ENCODE assay signal across 9 cellular contexts in the genomic region with DNA sequence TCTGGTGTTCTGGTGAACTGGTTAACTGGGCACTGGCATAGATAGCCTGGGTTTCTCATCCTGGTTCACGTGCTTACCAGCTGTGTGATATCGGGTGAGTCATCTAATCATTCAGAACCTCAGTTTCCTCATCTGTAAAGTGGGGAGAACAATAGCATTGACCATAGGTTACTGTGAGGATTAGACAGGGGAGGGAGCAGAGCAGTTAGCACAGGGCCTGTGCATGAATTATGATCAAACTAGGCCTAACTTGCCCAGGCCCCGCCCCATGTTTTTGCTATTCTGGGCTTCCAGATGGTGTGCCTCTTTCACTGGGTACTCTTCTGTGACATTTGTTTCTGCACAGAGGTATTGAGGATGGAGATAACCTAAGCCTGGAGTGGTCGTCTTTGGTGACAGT. TPM values are rescaled to one million over a fixed set of nuclear protein-coding genes. Genes with fewer than 3 reads are reported as not detected.
A peak's percentile ranks its signal among the peaks of the same experiment; 100 is the strongest.
DNase-seq lines count a peak whose midpoint lies in the region; ATAC-seq and TF ChIP-seq lines count a peak whose summit lies in the region.
"Had no signal": no experiment of that assay in that cellular context is flagged by ENCODE, and none has a peak within 500 bp of the region (broad histone marks: within the 10 kb centered on the region; RNA-seq: fewer than 3 reads in every experiment).

No MANE protein-coding gene starts in this region.

- H3K27me3 ChIP-seq in osteoblast (ENCODE audit: insufficient read depth, low read length) (no peaks in the 10 kb centered on the region), neural progenitor cell (peaks cover 32% of the 10 kb centered on the region)

- TF ChIP-seq CTCF in coronary artery (IDR thresholded peaks at IDR 0.05), result no peak
- TF ChIP-seq CTCF in osteoblast (IDR thresholded peaks at IDR 0.05; ENCODE audit: extremely low read depth, low read depth, low read length), result no peak
- TF ChIP-seq CTCF in neural progenitor cell (IDR thresholded peaks at IDR 0.05), result no peak

- H3K36me3 Mint-ChIP-seq in neural progenitor cell, result peaks cover 2% of the 10 kb centered on the region
- no peaks in the 10 kb centered on the region for H3K36me3 Mint-ChIP-seq in natural killer cell treated with Interleukin-12 subunit alpha and Interleukin-12 subunit beta and Interleukin-15 and Interleukin-18, amount 100 ng/mL, for 72 hours

- no peak overlapping the region for H3K27ac Mint-ChIP-seq in neural progenitor cell
- H3K27ac Mint-ChIP-seq in natural killer cell treated with Interleukin-12 subunit alpha and Interleukin-12 subunit beta and Interleukin-15 and Interleukin-18, amount 100 ng/mL, for 72 hours, result no peak overlapping the region

- H3K9me3 ChIP-seq in osteoblast (ENCODE audit: low read depth, low read length), result no peaks in the 10 kb centered on the region
- no peaks in the 10 kb centered on the region for H3K9me3 ChIP-seq in neural progenitor cell (ENCODE audit: low read depth)

- peaks cover 3% of the 10 kb centered on the region for H3K79me2 ChIP-seq in osteoblast (ENCODE audit: insufficient read depth, low read length)
- H3K79me2 ChIP-seq in neural progenitor cell (ENCODE audit: low read depth), result no peaks in the 10 kb centered on the region

- H4K20me1 ChIP-seq in osteoblast (ENCODE audit: insufficient read depth, low read length) (no peaks in the 10 kb centered on the region), neural progenitor cell (ENCODE audit: low read depth) (no peaks in the 10 kb centered on the region)

- H3K36me3 ChIP-seq in osteoblast (ENCODE audit: insufficient read depth, low read length), result no peaks in the 10 kb centered on the region
- H3K36me3 ChIP-seq in neural progenitor cell, result no peaks in the 10 kb centered on the region

- peaks cover 55% of the 10 kb centered on the region for H3K4me1 Mint-ChIP-seq in neural progenitor cell
- peaks cover 12 to 16% of the 10 kb centered on the region in 2 donors for H3K4me1 Mint-ChIP-seq in natural killer cell treated with Interleukin-12 subunit alpha and Interleukin-12 subunit beta and Interleukin-15 and Interleukin-18, amount 100 ng/mL, for 72 hours (ENCODE audit: low read depth in 2 of 2)

- H3K9ac ChIP-seq in neural progenitor cell, result no peak overlapping the region

- DNase-seq in EH (ENCODE audit: low read depth) (peak; percentile 27), NCI-H446 treated with DMSO at 0.1 percent for 48 hours (lab: John Stamatoyannopoulos, UW) (peak; percentile 48), coronary artery (ENCODE audit: low spot score) (no peak), osteoblast (ENCODE audit: insufficient read length, low spot score, missing footprints) (peak; percentile 72), neural progenitor cell (ENCODE audit: low spot score) (no peak)
- no peak for DNase-seq in natural killer cell treated with Interleukin-12 subunit alpha and Interleukin-12 subunit beta and Interleukin-15 and Interleukin-18, amount 100 ng/mL, for 72 hours (ENCODE audit: low spot score)
- DNase-seq: Calu3 had no signal

- H3K4me2 ChIP-seq in osteoblast (ENCODE audit: insufficient read depth, low read length), result peak overlapping the region; percentile 9
- no peak overlapping the region for H3K4me2 ChIP-seq in neural progenitor cell

- peak overlapping the region; percentile 16 for H3K4me3 ChIP-seq in coronary artery
- H3K4me3 ChIP-seq in osteoblast (ENCODE audit: insufficient read depth, low read length), result no peak overlapping the region
- H3K4me3 ChIP-seq in neural progenitor cell, result no peak overlapping the region

- peaks cover 4% of the 10 kb centered on the region for H3K9me3 Mint-ChIP-seq in neural progenitor cell
- no peaks in the 10 kb centered on the region for H3K9me3 Mint-ChIP-seq in natural killer cell treated with Interleukin-12 subunit alpha and Interleukin-12 subunit beta and Interleukin-15 and Interleukin-18, amount 100 ng/mL, for 72 hours

- H2AFZ ChIP-seq in osteoblast (ENCODE audit: low read length) (peak overlapping the region; percentile 11), neural progenitor cell (replicated peaks) (no peak overlapping the region)

- peaks cover 3% of the 10 kb centered on the region for H3K27me3 Mint-ChIP-seq in neural progenitor cell (ENCODE audit: insufficient read depth, low read depth)
- peaks cover 0 to 4% of the 10 kb centered on the region in 2 donors for H3K27me3 Mint-ChIP-seq in natural killer cell treated with Interleukin-12 subunit alpha and Interleukin-12 subunit beta and Interleukin-15 and Interleukin-18, amount 100 ng/mL, for 72 hours

- ATAC-seq in HG03175 (IDR thresholded peaks at IDR 0.05; ENCODE audit: unreplicated experiment) (no peak), GM21737 (IDR thresholded peaks at IDR 0.05; ENCODE audit: unreplicated experiment) (no peak)
- ATAC-seq in natural killer cell treated with Interleukin-12 subunit alpha and Interleukin-12 subunit beta and Interleukin-15 and Interleukin-18, amount 100 ng/mL, for 72 hours, result no peak

- no peak overlapping the region for H3K4me3 Mint-ChIP-seq in neural progenitor cell
- no peak overlapping the region for H3K4me3 Mint-ChIP-seq in natural killer cell treated with Interleukin-12 subunit alpha and Interleukin-12 subunit beta and Interleukin-15 and Interleukin-18, amount 100 ng/mL, for 72 hours

- H3K4me1 ChIP-seq in osteoblast (ENCODE audit: insufficient read depth, low read length) (peaks cover 27% of the 10 kb centered on the region), neural progenitor cell (no peaks in the 10 kb centered on the region)

- H3F3A ChIP-seq in neural progenitor cell (ENCODE audit: low read depth), result peaks cover 6% of the 10 kb centered on the region

- H3K27ac ChIP-seq in coronary artery (peak overlapping the region; percentile 82 to 85), osteoblast (ENCODE audit: low read depth, low read length) (no peak overlapping the region), neural progenitor cell (no peak overlapping the region)

RNA-seq across cellular contexts. Expression of gene KLHL36, which starts 4.6 kb away (rescaled TPM):
- total RNA-seq in osteoblast (67.5 and 69.1 TPM in 2 replicates), neural progenitor cell (ENCODE audit: low replicate concordance) (15.9 and 25.3 TPM in 2 replicates)
- 10 to 100 TPM; 35.9 to 48.6 TPM for total RNA-seq in natural killer cell treated with Interleukin-12 subunit alpha and Interleukin-12 subunit beta and Interleukin-15 and Interleukin-18, amount 100 ng/mL, for 72 hours

RNA-seq across cellular contexts. Expression of gene COTL1, which starts 25.8 kb away (rescaled TPM):
- total RNA-seq in osteoblast (145 and 170 TPM in 2 replicates), neural progenitor cell (ENCODE audit: low replicate concordance) (46.9 and 93.7 TPM in 2 replicates)
- total RNA-seq in natural killer cell treated with Interleukin-12 subunit alpha and Interleukin-12 subunit beta and Interleukin-15 and Interleukin-18, amount 100 ng/mL, for 72 hours, result 100 to 1,000 TPM; 128 to 154 TPM

RNA-seq across cellular contexts. Expression of gene USP10, which starts 56.1 kb away (rescaled TPM):
- total RNA-seq in osteoblast (41.8 and 43.1 TPM in 2 replicates), neural progenitor cell (ENCODE audit: low replicate concordance) (117 and 130 TPM in 2 replicates)
- total RNA-seq in natural killer cell treated with Interleukin-12 subunit alpha and Interleukin-12 subunit beta and Interleukin-15 and Interleukin-18, amount 100 ng/mL, for 72 hours, result 100 to 1,000 TPM; 111 to 156 TPM

Comparison
In these comparisons a context has a peak if more than half of its experiments do, and no peak if none do; other contexts are left out.
1. DNase-seq: peak in EH (single experiment), NCI-H446 treated with DMSO at 0.1 percent for 48 hours (single experiment) and osteoblast (single experiment); none in coronary artery (single experiment), neural progenitor cell (single experiment) and natural killer cell treated with Interleukin-12 subunit alpha and Interleukin-12 subunit beta and Interleukin-15 and Interleukin-18, amount 100 ng/mL, for 72 hours (single experiment).
2. H3K27ac ChIP-seq: peak in coronary artery (2 of 2); none in osteoblast (single experiment) and neural progenitor cell (single experiment).